29 cellular contexts compared by ENCODE assay signal in genomic region chr7:109377076-109377884, GRCh38.
"Had no signal": no experiment of that assay in that cellular context is flagged by ENCODE, and none has a peak within 500 bp of the region (broad histone marks: within the 10 kb centered on the region; RNA-seq: fewer than 3 reads in every experiment).

No MANE protein-coding gene starts in this region.

- H3K27ac ChIP-seq: adrenal gland, KMS-11, SJSA1 had no signal

- H3K36me3 ChIP-seq: adrenal gland, SJSA1 had no signal

- H3K4me2 ChIP-seq: KMS-11, SK-N-SH had no signal

- H3K27me3 ChIP-seq: adrenal gland, SJSA1 had no signal

- ATAC-seq: activated CD4-positive, alpha-beta T cell treated with anti-CD3 and anti-CD28 coated beads for 36 hours; activated CD4-positive, CD25-positive, alpha-beta regulatory T cell treated with anti-CD3 and anti-CD28 coated beads, Interleukin-2, amount 50 U/mL, for 24 hours; activated CD8-positive, alpha-beta T cell treated with anti-CD3 and anti-CD28 coated beads, Interleukin-2, amount 10 ng/mL, durations not matched to agents 7 days and 5 days; activated naive CD4-positive, alpha-beta T cell treated with anti-CD3 and anti-CD28 coated beads, Interleukin-2, amount 50 U/mL, for 72 hours; Panc1; WTC11 had no signal

- FAIRE-seq: astrocyte, bronchial epithelial cell had no signal

- H3K4me3 ChIP-seq: adrenal gland, SJSA1 had no signal

- DNase-seq: activated CD4-positive, alpha-beta T cell treated with anti-CD3 and anti-CD28 coated beads for 36 hours; activated CD4-positive, alpha-beta T cell treated with anti-CD3 and anti-CD28 coated beads, Interleukin-2, amount 10 ng/mL, durations not matched to agents 7 days and 5 days; activated CD4-positive, alpha-beta T cell treated with anti-CD3 and anti-CD28 coated beads, Interleukin-2, amount 50 U/mL, for 48 hours; activated CD8-positive, alpha-beta T cell treated with anti-CD3 and anti-CD28 coated beads, Interleukin-2, amount 10 ng/mL, durations not matched to agents 7 days and 5 days; activated gamma-delta T cell treated with Interleukin-2 at 50 U/mL for 16 hours; activated naive CD4-positive, alpha-beta T cell treated with anti-CD3 and anti-CD28 coated beads for 36 hours; activated T-cell treated with anti-CD3 and anti-CD28 coated beads, Interleukin-2, amount 50 U/mL, for 24 hours; adrenal gland; central memory CD4-positive, alpha-beta T cell; NCI-H1092 treated with DMSO at 0.1 percent for 48 hours; NCI-H1417; NCI-H146; NCI-H187; NCI-H2029 treated with DMSO at 0.1 percent for 48 hours; NCI-H2107; NCI-H2171; NCI-H510A; NCI-H526; NCI-H748 treated with DMSO at 0.1 percent for 48 hours; SHP77 treated with DMSO at 0.1 percent for 48 hours; SK-N-SH had no signal

- H3K4me1 ChIP-seq: adrenal gland, SJSA1 had no signal

- H3K9me3 ChIP-seq: adrenal gland had no signal
